In genomic region chr19:8262431-8262830, GRCh38 we compare ENCODE assay signal across 18 cellular contexts. TPM values are rescaled to one million over a fixed set of nuclear protein-coding genes. Genes with fewer than 3 reads are reported as not detected.
DNase-seq lines count a peak whose midpoint lies in the region; ATAC-seq and TF ChIP-seq lines count a peak whose summit lies in the region.
"Had no signal": no experiment of that assay in that cellular context is flagged by ENCODE, and none has a peak within 500 bp of the region (broad histone marks: within the 10 kb centered on the region; RNA-seq: fewer than 3 reads in every experiment).

No MANE protein-coding gene starts in this region.

- H3K4me3 Mint-ChIP-seq in Calu3 (ENCODE audit: low read depth, unreplicated experiment), result no peak overlapping the region
- H3K4me3 Mint-ChIP-seq: B cell had no signal

- peak; percentile 44 for DNase-seq in activated CD8-positive, alpha-beta memory T cell treated with anti-CD3 and anti-CD28 coated beads, Interleukin-2, amount 50 U/mL, for 48 hours
- no peak for DNase-seq in activated CD8-positive, alpha-beta memory T cell treated with anti-CD3 and anti-CD28 coated beads for 24 hours
- no peak for DNase-seq in left lobe of liver (ENCODE audit: low spot score)
- DNase-seq in posterior vena cava (ENCODE audit: low spot score), result peak; percentile 71
- DNase-seq in testis, result peak; percentile 12
- DNase-seq in NCI-H2029 (lab: John Stamatoyannopoulos, UW), result no peak
- no peak for DNase-seq in HPDE6-E6E7 (ENCODE audit: extremely low spot score)
- no peak for DNase-seq in Calu3
- DNase-seq: CD4-positive, CD25-positive, alpha-beta regulatory T cell; COR-L47; DMS153; GDM1; GM23248; HCEC 1CT; NCI-H1105; NCI-H1694; Peyer's patch had no signal

- no peak for TF ChIP-seq POLR2A in testis (IDR thresholded peaks at IDR 0.05)

- no peaks in the 10 kb centered on the region for H3K4me1 ChIP-seq in testis
- H3K4me1 ChIP-seq: Peyer's patch had no signal

- no peaks in the 10 kb centered on the region for H3K4me1 Mint-ChIP-seq in Calu3 (ENCODE audit: low read depth, unreplicated experiment)
- H3K4me1 Mint-ChIP-seq: B cell had no signal

- H3K4me3 ChIP-seq in testis, result no peak overlapping the region
- H3K4me3 ChIP-seq: GM23248, Peyer's patch had no signal

- 94% methylated on average over 6 of the region's 6 CpGs for WGBS in testis, 2 donors

- no peaks in the 10 kb centered on the region for H3K36me3 Mint-ChIP-seq in Calu3 (ENCODE audit: insufficient read depth, unreplicated experiment)

- no peaks in the 10 kb centered on the region for H3K36me3 ChIP-seq in testis (ENCODE audit: low read depth, missing control alignments)
- H3K36me3 ChIP-seq: Peyer's patch had no signal

- CTCF ChIA-PET in Calu3 (lab: Charles Lee), result no interaction called here

- TF ChIP-seq CTCF in testis (IDR thresholded peaks at IDR 0.05) (no peak), Calu3 (IDR thresholded peaks at IDR 0.05; ENCODE audit: unreplicated experiment) (no peak)

- no peaks in the 10 kb centered on the region for H3K9me3 Mint-ChIP-seq in Calu3 (ENCODE audit: low read depth, unreplicated experiment)
- H3K9me3 Mint-ChIP-seq: CD4-positive, CD25-positive, alpha-beta regulatory T cell had no signal

- peak; percentile 7 for ATAC-seq in left lobe of liver

- intact Hi-C loops in posterior vena cava (cut with DNase I), result no loop called here
- intact Hi-C loops in testis (cut with DNase I; ENCODE audit: low total_unique reads), result no loop called here
- intact Hi-C loops in Calu3 (cut with micrococcal nuclease; ENCODE audit: unreplicated experiment), result loop anchor here (10.0 kb wide), 1 partner anchor 52 kb away; no protein-coding TSS in a partner anchor

- no peak overlapping the region for H3K27ac Mint-ChIP-seq in Calu3 (ENCODE audit: unreplicated experiment)
- H3K27ac Mint-ChIP-seq: B cell; CD4-positive, CD25-positive, alpha-beta regulatory T cell had no signal

- H3K27ac ChIP-seq in testis, result no peak overlapping the region
- H3K27ac ChIP-seq: GM23248, Peyer's patch had no signal

- H3K9me3 ChIP-seq in testis, result no peaks in the 10 kb centered on the region
- H3K9me3 ChIP-seq: Peyer's patch had no signal

- H3K27me3 Mint-ChIP-seq in Calu3 (ENCODE audit: unreplicated experiment), result no peaks in the 10 kb centered on the region
- H3K27me3 Mint-ChIP-seq: B cell; CD4-positive, CD25-positive, alpha-beta regulatory T cell had no signal

- no peaks in the 10 kb centered on the region for H3K27me3 ChIP-seq in testis
- H3K27me3 ChIP-seq: Peyer's patch had no signal

- BruUV-seq in Calu3 (replicated peaks; lab: Mats Ljungman, UMichigan), result no TSS peak

RNA-seq across cellular contexts. Expression of gene CD320, which starts 45.7 kb away (rescaled TPM):
- 16.3 TPM for total RNA-seq in left lobe of liver
- 10 to 100 TPM; 29.2 to 31.6 TPM for total RNA-seq in posterior vena cava
- total RNA-seq in testis, result 10 to 100 TPM; 61.2 to 65.8 TPM
- 88.3 TPM for polyA plus RNA-seq in testis (ENCODE audit: insufficient read depth, low read depth, low replicate concordance)
- total RNA-seq in Calu3 (2022), result 54.0 and 54.9 TPM in 2 replicates

RNA-seq across cellular contexts. Expression of gene CERS4, which starts 53.3 kb away (rescaled TPM):
- total RNA-seq in left lobe of liver (67.3 TPM), posterior vena cava (10 to 100 TPM; 23.2 to 28.8 TPM), testis (100 to 1,000 TPM in 1 of 2 donors, 10 to 100 TPM in 1; 68.6 to 105 TPM), Calu3 (2022) (10.1 and 13.4 TPM in 2 replicates)
- polyA plus RNA-seq in testis (ENCODE audit: insufficient read depth, low read depth, low replicate concordance), result 35.2 TPM
- total RNA-seq: GM23248 had no signal
- polyA plus RNA-seq: GM23248 had no signal

RNA-seq across cellular contexts. Expression of gene NDUFA7, which starts 58.7 kb away (rescaled TPM):
- 28.5 TPM for total RNA-seq in left lobe of liver
- 10 to 100 TPM; 29.8 to 31.2 TPM for total RNA-seq in posterior vena cava
- 10 to 100 TPM; 38.2 to 50.5 TPM for total RNA-seq in testis
- polyA plus RNA-seq in testis (ENCODE audit: insufficient read depth, low read depth, low replicate concordance), result 91.2 TPM
- 38.2 and 44.5 TPM in 2 replicates for total RNA-seq in Calu3 (2022)

RNA-seq across cellular contexts. Expression of gene RPS28, which starts 58.9 kb away (rescaled TPM):
- total RNA-seq in left lobe of liver, result 653 TPM
- total RNA-seq in posterior vena cava, result 100 to 1,000 TPM; 798 to 911 TPM
- 100 to 1,000 TPM; 221 to 398 TPM for total RNA-seq in testis
- polyA plus RNA-seq in testis (ENCODE audit: insufficient read depth, low read depth, low replicate concordance), result 505 TPM
- 565 and 595 TPM in 2 replicates for total RNA-seq in Calu3 (2022)

Comparison
In these comparisons a context has a peak if more than half of its experiments do, and no peak if none do; other contexts are left out.
1. DNase-seq: peak in activated CD8-positive, alpha-beta memory T cell treated with anti-CD3 and anti-CD28 coated beads, Interleukin-2, amount 50 U/mL, for 48 hours (single experiment), posterior vena cava (single experiment) and testis (single experiment); none in activated CD8-positive, alpha-beta memory T cell treated with anti-CD3 and anti-CD28 coated beads for 24 hours (single experiment), left lobe of liver (single experiment), NCI-H2029 (single experiment), HPDE6-E6E7 (single experiment) and Calu3 (single experiment).